In genomic region chr15:52008326-52008697, GRCh38 we compare ENCODE assay signal across 18 cellular contexts. TPM values are rescaled to one million over a fixed set of nuclear protein-coding genes. Genes with fewer than 3 reads are reported as not detected.
A peak's percentile ranks its signal among the peaks of the same experiment; 100 is the strongest.
DNase-seq lines count a peak whose midpoint lies in the region; ATAC-seq and TF ChIP-seq lines count a peak whose summit lies in the region.
"Had no signal": no experiment of that assay in that cellular context is flagged by ENCODE, and none has a peak within 500 bp of the region (broad histone marks: within the 10 kb centered on the region; RNA-seq: fewer than 3 reads in every experiment).

No MANE protein-coding gene starts in this region.

- no peaks in the 10 kb centered on the region for H3K27me3 Mint-ChIP-seq in CD4-positive, alpha-beta memory T cell
- no peaks in the 10 kb centered on the region for H3K27me3 Mint-ChIP-seq in activated CD8-positive, alpha-beta T cell treated with anti-CD3 and anti-CD28 coated beads for 36 hours
- no peaks in the 10 kb centered on the region for H3K27me3 Mint-ChIP-seq in memory B cell

- no peak for TF ChIP-seq CTCF in activated CD8-positive, alpha-beta T cell treated with anti-CD3 and anti-CD28 coated beads for 36 hours (IDR thresholded peaks at IDR 0.05)

- H3K4me3 ChIP-seq in CD4-positive, alpha-beta memory T cell (ENCODE audit: low read length in 2 of 2), result no peak overlapping the region
- H3K4me3 ChIP-seq: vagina had no signal

- H3K9me3 ChIP-seq in CD4-positive, alpha-beta memory T cell (ENCODE audit: control insufficient read depth in 1 of 2, low read length in 2 of 2), result no peaks in the 10 kb centered on the region
- H3K9me3 ChIP-seq: Caco-2, neutrophil, vagina had no signal

- CTCF ChIA-PET in CD4-positive, alpha-beta memory T cell (lab: Charles Lee; ENCODE audit: partially characterized antibody), result interaction anchor here (1.3 kb wide), 1 partner anchor 23 kb away, joined by 3 read pairs; no protein-coding TSS in a partner anchor
- CTCF ChIA-PET in activated CD8-positive, alpha-beta T cell treated with anti-CD3 and anti-CD28 coated beads for 36 hours (lab: Charles Lee), result interaction anchor here (1.8 kb wide), 1 partner anchor 20 kb away, joined by 4 read pairs; no protein-coding TSS in a partner anchor

- peak overlapping the region in 5 of 7 donors; percentile 3 to 62 (median 44) for H3K27ac Mint-ChIP-seq in CD4-positive, alpha-beta memory T cell
- H3K27ac Mint-ChIP-seq in activated CD8-positive, alpha-beta T cell treated with anti-CD3 and anti-CD28 coated beads for 36 hours, result peak overlapping the region; percentile 64
- H3K27ac Mint-ChIP-seq in memory B cell, result peak overlapping the region; percentile 79
- H3K27ac Mint-ChIP-seq: mesothelial cell of epicardium had no signal

- intact Hi-C loops in CD4-positive, alpha-beta memory T cell (cut with micrococcal nuclease), result no loop called here
- intact Hi-C loops in activated CD8-positive, alpha-beta T cell treated with anti-CD3 and anti-CD28 coated beads for 36 hours (cut with micrococcal nuclease), result no loop called here

- H3K9me3 Mint-ChIP-seq in CD4-positive, alpha-beta memory T cell, result no peaks in the 10 kb centered on the region
- H3K9me3 Mint-ChIP-seq in activated CD8-positive, alpha-beta T cell treated with anti-CD3 and anti-CD28 coated beads for 36 hours, result no peaks in the 10 kb centered on the region
- H3K9me3 Mint-ChIP-seq in memory B cell, result no peaks in the 10 kb centered on the region
- H3K9me3 Mint-ChIP-seq: mesothelial cell of epicardium had no signal

- no peak for ATAC-seq in activated CD8-positive, alpha-beta T cell treated with anti-CD3 and anti-CD28 coated beads for 36 hours
- ATAC-seq in memory B cell (ENCODE audit: low read depth), result no peak

- H3K36me3 Mint-ChIP-seq in CD4-positive, alpha-beta memory T cell, result no peaks in the 10 kb centered on the region
- H3K36me3 Mint-ChIP-seq in activated CD8-positive, alpha-beta T cell treated with anti-CD3 and anti-CD28 coated beads for 36 hours (ENCODE audit: low read depth), result no peaks in the 10 kb centered on the region
- H3K36me3 Mint-ChIP-seq in memory B cell, result no peaks in the 10 kb centered on the region
- H3K36me3 Mint-ChIP-seq: mesothelial cell of epicardium had no signal

- POLR2A ChIA-PET in CD4-positive, alpha-beta memory T cell (lab: Charles Lee; ENCODE audit: partially characterized antibody), result interaction anchor here (0.7 to 1.9 kb wide), 2 partner anchors 38 to 112 kb away, joined by 3 to 5 read pairs; no protein-coding TSS in a partner anchor
- POLR2A ChIA-PET in activated CD8-positive, alpha-beta T cell treated with anti-CD3 and anti-CD28 coated beads for 36 hours (lab: Charles Lee), result interaction anchor here (0.5 to 1.2 kb wide), 3 partner anchors 12 to 41 kb away, joined by 3 to 5 read pairs (median 3); no protein-coding TSS in a partner anchor

- peaks cover 12 to 34% (median 28%) of the 10 kb centered on the region in 4 donors for H3K4me1 Mint-ChIP-seq in CD4-positive, alpha-beta memory T cell
- peaks cover 67% of the 10 kb centered on the region for H3K4me1 Mint-ChIP-seq in activated CD8-positive, alpha-beta T cell treated with anti-CD3 and anti-CD28 coated beads for 36 hours (ENCODE audit: low read depth)
- H3K4me1 Mint-ChIP-seq in memory B cell, result peaks cover 28% of the 10 kb centered on the region

- H3K36me3 ChIP-seq in CD4-positive, alpha-beta memory T cell (ENCODE audit: insufficient read depth, low read length), result no peaks in the 10 kb centered on the region
- H3K36me3 ChIP-seq: neutrophil, vagina, WERI-Rb-1 had no signal

- peaks cover 40% of the 10 kb centered on the region for H3K4me1 ChIP-seq in CD4-positive, alpha-beta memory T cell (ENCODE audit: insufficient read depth, low read length)
- H3K4me1 ChIP-seq: Caco-2 had no signal

- no peak overlapping the region for H3K27ac ChIP-seq in CD4-positive, alpha-beta memory T cell (ENCODE audit: low read depth, low read length)
- H3K27ac ChIP-seq: neutrophil, vagina, WERI-Rb-1 had no signal

- DNase-seq in activated CD8-positive, alpha-beta memory T cell treated with anti-CD3 and anti-CD28 coated beads, Interleukin-2, amount 50 U/mL, for 48 hours, result peak; percentile 52
- DNase-seq in activated CD8-positive, alpha-beta memory T cell treated with anti-CD3 and anti-CD28 coated beads for 24 hours, result no peak
- no peak for DNase-seq in CD4-positive, alpha-beta memory T cell
- DNase-seq in activated CD8-positive, alpha-beta T cell treated with anti-CD3 and anti-CD28 coated beads for 36 hours, result no peak
- DNase-seq in memory B cell (ENCODE audit: low spot score in 2 of 2) (no peak), OCI-M1 (lab: John Stamatoyannopoulos, UW) (no peak), NCI-H1105 (lab: John Stamatoyannopoulos, UW) (no peak), SIG-M5 treated with dmso at 0.1 percent for 504 hours (lab: John Stamatoyannopoulos, UW; ENCODE audit: unreplicated experiment) (no peak)
- DNase-seq: aorta, Caco-2, foreskin fibroblast, GF-D8, right cardiac atrium, RPMI8226, WERI-Rb-1 had no signal

- peak overlapping the region in 5 of 8 donors; percentile 13 to 69 (median 35) for H3K4me3 Mint-ChIP-seq in CD4-positive, alpha-beta memory T cell
- H3K4me3 Mint-ChIP-seq in activated CD8-positive, alpha-beta T cell treated with anti-CD3 and anti-CD28 coated beads for 36 hours, result no peak overlapping the region
- H3K4me3 Mint-ChIP-seq in memory B cell, result no peak overlapping the region
- H3K4me3 Mint-ChIP-seq: mesothelial cell of epicardium had no signal

- H3K27me3 ChIP-seq in CD4-positive, alpha-beta memory T cell (ENCODE audit: insufficient read depth, low read length), result no peaks in the 10 kb centered on the region
- H3K27me3 ChIP-seq: neutrophil, vagina had no signal

RNA-seq across cellular contexts. Expression of gene MAPK6, which starts 10.7 kb away (rescaled TPM):
- total RNA-seq in CD4-positive, alpha-beta memory T cell, result 10 to 100 TPM; 18.2 to 24.0 TPM
- polyA plus RNA-seq in CD4-positive, alpha-beta memory T cell, result 1 to 10 TPM; 7.1 to 8.0 TPM
- 10 to 100 TPM; 40.5 to 42.2 TPM for total RNA-seq in activated CD8-positive, alpha-beta T cell treated with anti-CD3 and anti-CD28 coated beads for 36 hours

RNA-seq across cellular contexts. Expression of gene LEO1, which starts 36.7 kb away (rescaled TPM):
- 10 to 100 TPM; 21.7 to 22.2 TPM for total RNA-seq in CD4-positive, alpha-beta memory T cell
- polyA plus RNA-seq in CD4-positive, alpha-beta memory T cell, result 10 to 100 TPM; 12.6 to 28.0 TPM
- 10 to 100 TPM; 28.9 to 31.1 TPM for total RNA-seq in activated CD8-positive, alpha-beta T cell treated with anti-CD3 and anti-CD28 coated beads for 36 hours

Comparison
In these comparisons a context has a peak if more than half of its experiments do, and no peak if none do; other contexts are left out.
1. H3K4me3 Mint-ChIP-seq: peak in CD4-positive, alpha-beta memory T cell (5 of 8); none in activated CD8-positive, alpha-beta T cell treated with anti-CD3 and anti-CD28 coated beads for 36 hours (single experiment) and memory B cell (single experiment).
2. Peak in every context shown above with its lines, with median percentiles within 50 percentile points of each other: H3K27ac Mint-ChIP-seq.